ENCODE assay signal across 20 cellular contexts in genomic region chr7:94877731-94878670, GRCh38. TPM values are rescaled to one million over a fixed set of nuclear protein-coding genes. Genes with fewer than 3 reads are reported as not detected.
DNase-seq lines count a peak whose midpoint lies in the region; ATAC-seq and TF ChIP-seq lines count a peak whose summit lies in the region.
"Had no signal": no experiment of that assay in that cellular context is flagged by ENCODE, and none has a peak within 500 bp of the region (broad histone marks: within the 10 kb centered on the region; RNA-seq: fewer than 3 reads in every experiment).

No MANE protein-coding gene starts in this region.

- TF ChIP-seq CTCF in PC-3 (conservative IDR thresholded peaks at IDR 0.05; ENCODE audit: low read depth, low read length) = no peak
- no peak for TF ChIP-seq CTCF in hepatocyte (IDR thresholded peaks at IDR 0.05; ENCODE audit: poor library complexity)
- TF ChIP-seq CTCF in smooth muscle cell (IDR thresholded peaks at IDR 0.05; ENCODE audit: borderline replicate concordance, insufficient read depth, poor library complexity, severe bottlenecking) = no peak
- TF ChIP-seq CTCF in thyroid gland (IDR thresholded peaks at IDR 0.05) = no peak
- no peak for TF ChIP-seq CTCF in suprapubic skin (IDR thresholded peaks at IDR 0.05)

- H3K36me3 ChIP-seq in PC-3 (ENCODE audit: low read depth, low read length) = no peaks in the 10 kb centered on the region
- H3K36me3 ChIP-seq in hepatocyte (replicated peaks; ENCODE audit: insufficient read depth, low read depth) = no peaks in the 10 kb centered on the region
- H3K36me3 ChIP-seq in smooth muscle cell (ENCODE audit: low read depth) = no peaks in the 10 kb centered on the region
- no peaks in the 10 kb centered on the region for H3K36me3 ChIP-seq in thyroid gland
- no peaks in the 10 kb centered on the region for H3K36me3 ChIP-seq in suprapubic skin

- ATAC-seq in PC-3 = no peak

- H3K27me3 ChIP-seq in PC-3 (ENCODE audit: low read length) = no peaks in the 10 kb centered on the region
- H3K27me3 ChIP-seq in hepatocyte = no peaks in the 10 kb centered on the region
- H3K27me3 ChIP-seq in smooth muscle cell (ENCODE audit: low read depth) = no peaks in the 10 kb centered on the region
- H3K27me3 ChIP-seq in thyroid gland = no peaks in the 10 kb centered on the region
- H3K27me3 ChIP-seq in suprapubic skin = no peaks in the 10 kb centered on the region

- H3K9me3 ChIP-seq in PC-3 (ENCODE audit: low read length) (peaks cover 9% of the 10 kb centered on the region; the same call in 1 of the 2 replicates), hepatocyte (ENCODE audit: low read depth) (no peaks in the 10 kb centered on the region), smooth muscle cell (replicated peaks; ENCODE audit: low read depth) (no peaks in the 10 kb centered on the region), thyroid gland (no peaks in the 10 kb centered on the region), suprapubic skin (peaks cover 6% of the 10 kb centered on the region)

- no peaks in the 10 kb centered on the region for H3F3A ChIP-seq in PC-3 (ENCODE audit: low read length, unreplicated experiment)
- no peaks in the 10 kb centered on the region for H3F3A ChIP-seq in smooth muscle cell (ENCODE audit: low read depth)

- no peaks in the 10 kb centered on the region for H3K79me2 ChIP-seq in PC-3 (ENCODE audit: low read length)
- H3K79me2 ChIP-seq in hepatocyte = no peaks in the 10 kb centered on the region
- no peaks in the 10 kb centered on the region for H3K79me2 ChIP-seq in smooth muscle cell (ENCODE audit: low read depth)

- TF ChIP-seq EP300 in suprapubic skin (IDR thresholded peaks at IDR 0.05) = no peak

- TF ChIP-seq POLR2A in thyroid gland (IDR thresholded peaks at IDR 0.05) = no peak
- no peak for TF ChIP-seq POLR2A in suprapubic skin (IDR thresholded peaks at IDR 0.05)

- BruUV-seq in PC-3 (replicated peaks; lab: Mats Ljungman, UMichigan) = no TSS peak

- H3K9me2 ChIP-seq in PC-3 (replicated peaks; ENCODE audit: low read length) = no peaks in the 10 kb centered on the region
- no peaks in the 10 kb centered on the region for H3K9me2 ChIP-seq in hepatocyte (replicated peaks; ENCODE audit: insufficient read depth)

- CTCF ChIA-PET in PC-3 (lab: Charles Lee) = no interaction called here

- H3K4me3 ChIP-seq in PC-3 (ENCODE audit: low read length) (no peak overlapping the region), hepatocyte (no peak overlapping the region), smooth muscle cell (no peak overlapping the region), thyroid gland (replicated peaks in 1 of 3) (no peak overlapping the region), suprapubic skin (no peak overlapping the region)
- H3K4me3 ChIP-seq: GM23248 had no signal

- H3K4me2 ChIP-seq in PC-3 (ENCODE audit: low read length) (no peak overlapping the region), hepatocyte (no peak overlapping the region), smooth muscle cell (peak overlapping the region; percentile 23)
- H3K4me2 ChIP-seq: KMS-11 had no signal

- intact Hi-C loops in PC-3 (cut with micrococcal nuclease) (no loop called here), thyroid gland (cut with DNase I) (no loop called here)

- H3K4me1 ChIP-seq in PC-3 (ENCODE audit: insufficient read depth, low read length) = peaks cover under 1% of the 10 kb centered on the region; the same call in 1 of the 2 replicates
- peaks cover 9% of the 10 kb centered on the region for H3K4me1 ChIP-seq in hepatocyte (ENCODE audit: insufficient read depth)
- H3K4me1 ChIP-seq in smooth muscle cell (ENCODE audit: low read depth) = no peaks in the 10 kb centered on the region
- no peaks in the 10 kb centered on the region for H3K4me1 ChIP-seq in thyroid gland
- H3K4me1 ChIP-seq in suprapubic skin = no peaks in the 10 kb centered on the region

- H3K9ac ChIP-seq in PC-3 (ENCODE audit: low read length) (no peak overlapping the region), smooth muscle cell (ENCODE audit: low read depth) (peak overlapping the region; percentile 68)
- H3K9ac ChIP-seq: GM23248, KMS-11 had no signal

- WGBS in hepatocyte (ENCODE audit: low lambda C conversion rate, missing lambda C conversion rate) = 85% methylated on average over 11 of the region's 11 CpGs
- 55% methylated on average over 11 of the region's 11 CpGs for WGBS in smooth muscle cell (ENCODE audit: low lambda C conversion rate)
- 87 to 91% methylated on average over 11 of the region's 11 CpGs for WGBS in thyroid gland, 2 donors
- 74% methylated on average over 11 of the region's 11 CpGs for WGBS in suprapubic skin

- no peaks in the 10 kb centered on the region for H4K20me1 ChIP-seq in PC-3 (ENCODE audit: low read length)
- H4K20me1 ChIP-seq in hepatocyte (ENCODE audit: insufficient read depth, poor library complexity, severe bottlenecking) = no peaks in the 10 kb centered on the region
- H4K20me1 ChIP-seq in smooth muscle cell (ENCODE audit: low read depth) = no peaks in the 10 kb centered on the region

- peak; percentile 50 for DNase-seq in DMS53 (lab: John Stamatoyannopoulos, UW)
- no peak for DNase-seq in DMS53 treated with DMSO at 0.1 percent for 48 hours (lab: John Stamatoyannopoulos, UW; ENCODE audit: unreplicated experiment)
- DNase-seq in PC-3 = peak; percentile 5
- DNase-seq in hepatocyte (ENCODE audit: low spot score) = peak; percentile 54
- no peak for DNase-seq in smooth muscle cell (lab: John Stamatoyannopoulos, UW; ENCODE audit: unreplicated experiment)
- no peak for DNase-seq in thyroid gland
- DNase-seq in suprapubic skin (ENCODE audit: low spot score in 2 of 2) = no peak
- no peak for DNase-seq in globus pallidus (ENCODE audit: low spot score)
- DNase-seq: CD4-positive, CD25-positive, alpha-beta regulatory T cell; DMS79 treated with DMSO at 0.1 percent for 48 hours; GM23248; NCI-H1436; NCI-H2029; NCI-H2171 treated with DMSO at 0.1 percent for 48 hours; NCI-H446 treated with DMSO at 0.1 percent for 48 hours; NK-92 treated with Interleukin-12 subunit alpha and Interleukin-12 subunit beta, amount 100 ng/mL, for 24 hours; OCI-M1; RPMI8226 had no signal

- H3K27ac ChIP-seq in PC-3 (ENCODE audit: low read length) = no peak overlapping the region
- peak overlapping the region; percentile 88 for H3K27ac ChIP-seq in hepatocyte
- peak overlapping the region; percentile 90 for H3K27ac ChIP-seq in smooth muscle cell (ENCODE audit: low read depth)
- no peak overlapping the region for H3K27ac ChIP-seq in thyroid gland
- H3K27ac ChIP-seq in suprapubic skin = no peak overlapping the region
- H3K27ac ChIP-seq: 22Rv1, GM23248, KMS-11 had no signal

- no peak overlapping the region for H2AFZ ChIP-seq in PC-3 (ENCODE audit: low read length)
- H2AFZ ChIP-seq in hepatocyte = peak overlapping the region; percentile 24
- H2AFZ ChIP-seq in smooth muscle cell (ENCODE audit: low read depth) = no peak overlapping the region
- H2AFZ ChIP-seq: GM23248 had no signal

- POLR2A ChIA-PET in PC-3 (lab: Charles Lee; ENCODE audit: unreplicated experiment) = no interaction called here

RNA-seq across cellular contexts. Expression of gene PPP1R9A, which starts 29.4 kb away (rescaled TPM):
- total RNA-seq in PC-3 (2014; rRNA removed) (5.9 and 9.5 TPM in 2 replicates), hepatocyte (25.7 and 32.2 TPM in 2 replicates), smooth muscle cell (1.6 and 1.8 TPM in 2 replicates), thyroid gland (10 to 100 TPM; 38.8 to 89.6 (median 45.5) TPM), suprapubic skin (1 to 10 TPM in 3 of 4 donors, under 1 TPM in 1; 0.49 to 8.6 (median 2.5) TPM)
- polyA plus RNA-seq in hepatocyte (11.7 and 12.6 TPM in 2 replicates), smooth muscle cell (0.22 and 4.7 TPM in 2 replicates)
- total RNA-seq: CD4-positive, CD25-positive, alpha-beta regulatory T cell; GM23248 had no signal
- polyA plus RNA-seq: CD4-positive, CD25-positive, alpha-beta regulatory T cell had no signal

Comparison
In these comparisons a context has a peak if more than half of its experiments do, and no peak if none do; other contexts are left out.
1. DNase-seq: peak in DMS53 (single experiment), PC-3 (single experiment) and hepatocyte (single experiment); none in DMS53 treated with DMSO at 0.1 percent for 48 hours (single experiment), smooth muscle cell (single experiment), thyroid gland (0 of 2), suprapubic skin (0 of 2) and globus pallidus (single experiment).
2. H3K27ac ChIP-seq: peak in hepatocyte (single experiment) and smooth muscle cell (single experiment); none in PC-3 (single experiment), thyroid gland (0 of 3) and suprapubic skin (single experiment).